In genomic region chr21:7952648-7953047, GRCh38 we compare ENCODE assay signal across 21 cellular contexts.
"Had no signal": no experiment of that assay in that cellular context is flagged by ENCODE, and none has a peak within 500 bp of the region (broad histone marks: within the 10 kb centered on the region; RNA-seq: fewer than 3 reads in every experiment).

No MANE protein-coding gene starts in this region.

- H3K9ac ChIP-seq: neural progenitor cell, parathyroid adenoma had no signal

- H3K27me3 ChIP-seq: gastrocnemius medialis, neural progenitor cell, testis, tibial artery had no signal

- DNase-seq: effector memory CD8-positive, alpha-beta T cell; foreskin fibroblast; gastrocnemius medialis; head of caudate nucleus; kidney; mesenchymal stem cell; midbrain; naive thymus-derived CD4-positive, alpha-beta T cell; stimulated activated CD4-positive, alpha-beta T cell treated with anti-CD3 and anti-CD28 coated beads, Interleukin-12 subunit alpha, Interleukin-12 subunit beta, amount 100 ng/mL, for 4 hours; stimulated activated CD4-positive, alpha-beta T cell treated with anti-CD3 and anti-CD28 coated beads, Interleukin-1b, Interleukin-23, amount 100 ng/mL, for 48 hours; stimulated activated CD4-positive, alpha-beta T cell treated with anti-CD3 and anti-CD28 coated beads, Interleukin-4, amount 100 ng/mL, for 1 hour; stimulated activated CD8-positive, alpha-beta memory T cell treated with anti-CD3 and anti-CD28 coated beads, Interleukin-4, amount 100 ng/mL, for 48 hours; stimulated activated naive CD4-positive, alpha-beta T cell; stimulated activated naive CD8-positive, alpha-beta T cell treated with anti-CD3 and anti-CD28 coated beads, Interleukin-15, amount 100 ng/mL, for 72 hours; testis; tibial artery had no signal

- ATAC-seq: effector memory CD8-positive, alpha-beta T cell; gastrocnemius medialis; left lobe of liver; naive thymus-derived CD4-positive, alpha-beta T cell; stimulated activated naive CD8-positive, alpha-beta T cell treated with anti-CD3 and anti-CD28 coated beads, Interleukin-15, amount 100 ng/mL, for 72 hours had no signal

- H2AFZ ChIP-seq: neural progenitor cell, parathyroid adenoma had no signal

- H3K36me3 ChIP-seq: gastrocnemius medialis, neural progenitor cell, tibial artery had no signal

- H3K4me1 ChIP-seq: gastrocnemius medialis, neural progenitor cell, parathyroid adenoma, testis, tibial artery had no signal

- H3K27ac ChIP-seq: coronary artery, gastrocnemius medialis, neural progenitor cell, parathyroid adenoma, testis, tibial artery had no signal

- H3K79me2 ChIP-seq: parathyroid adenoma had no signal

- H3K4me3 ChIP-seq: coronary artery, gastrocnemius medialis, neural progenitor cell, smooth muscle cell, testis, tibial artery had no signal

- H3K4me2 ChIP-seq: neural progenitor cell, smooth muscle cell had no signal
